In the genomic region with DNA sequence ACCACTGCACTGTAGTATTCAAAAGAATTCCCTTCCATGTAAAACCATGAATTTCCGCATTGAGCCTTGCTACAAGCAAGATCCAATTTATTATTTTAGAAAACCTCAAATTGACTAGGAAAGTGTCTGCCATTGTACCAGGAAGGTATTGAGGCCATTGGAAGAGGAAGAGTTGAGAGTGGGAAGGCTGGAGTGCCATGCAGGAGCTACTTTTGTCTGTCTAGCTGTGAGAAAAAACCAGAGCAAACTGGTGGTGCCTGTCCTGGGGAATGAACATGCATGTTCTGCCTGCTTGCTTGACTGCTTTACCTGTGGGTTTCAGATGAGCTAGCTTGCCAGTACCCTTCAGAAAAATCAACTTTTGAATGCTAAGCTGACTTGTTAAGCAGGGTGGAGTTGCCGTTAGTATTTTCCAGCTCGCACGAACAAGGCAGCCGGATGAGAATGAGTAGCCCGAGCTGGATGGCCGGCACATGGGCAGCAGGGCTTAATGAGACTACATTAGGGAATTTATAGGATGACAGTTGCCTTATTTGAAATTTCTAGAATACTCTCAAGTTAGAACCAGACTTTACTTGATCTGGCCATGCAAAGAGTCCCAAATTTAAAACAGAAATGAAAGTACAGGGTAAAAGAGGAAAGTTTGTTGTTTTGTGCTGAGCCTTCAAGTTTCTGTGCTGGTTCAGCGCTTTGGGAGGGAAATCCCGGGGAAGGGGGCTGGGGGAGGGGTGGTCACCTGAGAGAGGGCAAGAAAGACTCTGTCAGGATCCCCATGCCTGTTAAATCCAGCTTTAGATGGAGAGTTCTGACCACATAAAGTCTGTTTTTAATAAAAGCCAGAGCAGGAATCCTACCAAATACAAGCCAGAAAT, we compare ENCODE assay signal across 10 cellular contexts. TPM values are rescaled to one million over a fixed set of nuclear protein-coding genes. Genes with fewer than 3 reads are reported as not detected.
DNase-seq lines count a peak whose midpoint lies in the region; ATAC-seq and TF ChIP-seq lines count a peak whose summit lies in the region.
"Had no signal": no experiment of that assay in that cellular context is flagged by ENCODE, and none has a peak within 500 bp of the region (broad histone marks: within the 10 kb centered on the region; RNA-seq: fewer than 3 reads in every experiment).

No MANE protein-coding gene starts in this region.

- no peak for TF ChIP-seq CTCF in thoracic aorta (IDR thresholded peaks at IDR 0.05)

- DNase-seq in EL, result peak; percentile 47
- peak; percentile 54 for DNase-seq in MG63
- DNase-seq in left ventricle myocardium superior, result no peak
- DNase-seq in thoracic aorta (ENCODE audit: low spot score), result no peak
- no peak for DNase-seq in NCI-H1092 treated with DMSO at 0.1 percent for 48 hours (lab: John Stamatoyannopoulos, UW)
- no peak for DNase-seq in OCI-M2 (lab: John Stamatoyannopoulos, UW; ENCODE audit: unreplicated experiment)
- no peak for DNase-seq in NCI-H187 treated with DMSO at 0.1 percent for 48 hours (lab: John Stamatoyannopoulos, UW)

- H3K36me3 ChIP-seq in MG63 (no peaks in the 10 kb centered on the region), thoracic aorta (no peaks in the 10 kb centered on the region)

- H3K9me3 ChIP-seq in MG63 (no peaks in the 10 kb centered on the region; the same call in 1 of the 2 replicates), thoracic aorta (no peaks in the 10 kb centered on the region)

- H3K4me3 ChIP-seq in MG63 (no peak overlapping the region), thoracic aorta (peak overlapping the region; percentile 61)

- peak; percentile 73 for ATAC-seq in GM21447 (IDR thresholded peaks at IDR 0.05; ENCODE audit: unreplicated experiment)
- ATAC-seq in left ventricle myocardium superior, result peak; percentile 33
- ATAC-seq in thoracic aorta (ENCODE audit: insufficient number of reproducible peaks, low FRiP score, low read depth), result no peak

- peaks cover 15 to 47% of the 10 kb centered on the region in 2 donors for H3K4me1 ChIP-seq in thoracic aorta (ENCODE audit: control insufficient read depth in 1 of 2, low read depth in 2 of 2)

- H3K27ac ChIP-seq in thoracic aorta, result peak overlapping the region; percentile 58 to 71
- H3K27ac ChIP-seq: HL-60 had no signal

- intact Hi-C loops in left ventricle myocardium superior (cut with micrococcal nuclease), result no loop called here

- H3K27me3 ChIP-seq in MG63, result no peaks in the 10 kb centered on the region
- no peaks in the 10 kb centered on the region for H3K27me3 ChIP-seq in thoracic aorta (replicated peaks; ENCODE audit: insufficient read depth)

RNA-seq across cellular contexts. Expression of gene C1orf105, which starts 29.6 kb away (rescaled TPM):
- total RNA-seq in MG63 (2014; rRNA removed; shearing (Covaris generic); ENCODE audit: low replicate concordance), result not detected in 2 replicates
- 21.9 TPM for total RNA-seq in left ventricle myocardium superior
- not detected for total RNA-seq in thoracic aorta
- total RNA-seq: dermis microvascular lymphatic vessel endothelial cell had no signal

RNA-seq across cellular contexts. Expression of gene PIGC, which starts 53.0 kb away (rescaled TPM):
- total RNA-seq in MG63 (2014; rRNA removed; shearing (Covaris generic); ENCODE audit: low replicate concordance), result 19.6 and 30.6 TPM in 2 replicates
- 12.3 TPM for total RNA-seq in left ventricle myocardium superior
- total RNA-seq in thoracic aorta, result 10 to 100 TPM; 14.3 to 20.2 TPM

Comparison
In these comparisons a context has a peak if more than half of its experiments do, and no peak if none do; other contexts are left out.
1. DNase-seq: peak in EL (single experiment) and MG63 (single experiment); none in left ventricle myocardium superior (single experiment), thoracic aorta (single experiment), NCI-H1092 treated with DMSO at 0.1 percent for 48 hours (single experiment), OCI-M2 (single experiment) and NCI-H187 treated with DMSO at 0.1 percent for 48 hours (single experiment).
2. RNA of gene C1orf105, which starts 29.6 kb away (total RNA-seq): 21.9 TPM in left ventricle myocardium superior (single experiment); not detected in MG63 and not detected in thoracic aorta; every median in the first group is over 10 times any median in the second.